ENCODE assay signal across 9 cellular contexts in genomic region chr20:19737025-19737424, GRCh38. TPM values are rescaled to one million over a fixed set of nuclear protein-coding genes. Genes with fewer than 3 reads are reported as not detected.
DNase-seq lines count a peak whose midpoint lies in the region; ATAC-seq and TF ChIP-seq lines count a peak whose summit lies in the region.
"Had no signal": no experiment of that assay in that cellular context is flagged by ENCODE, and none has a peak within 500 bp of the region (broad histone marks: within the 10 kb centered on the region; RNA-seq: fewer than 3 reads in every experiment).

No MANE protein-coding gene starts in this region.

- peak overlapping the region; percentile 32 for H3K4me2 ChIP-seq in HCT116 (ENCODE audit: low read length)

- CTCF ChIA-PET in HCT116 (lab: Charles Lee) = interaction anchor here (1.0 kb wide), 1 partner anchor 46 kb away, joined by 3 read pairs; no protein-coding TSS in a partner anchor

- no peak overlapping the region for H3K9ac ChIP-seq in HCT116 (ENCODE audit: low read length)

- no peak for TF ChIP-seq POLR2A in HCT116 (IDR thresholded peaks at IDR 0.05; ENCODE audit: borderline replicate concordance, extremely low read depth, insufficient read depth, insufficient read length)

- peak; percentile 29 for DNase-seq in AG09309 (ENCODE audit: low read depth)
- no peak for DNase-seq in HCT116 (ENCODE audit: low read depth, low spot score)
- peak; percentile 39 for DNase-seq in astrocyte of the spinal cord (ENCODE audit: low read depth, low spot score)
- DNase-seq in mucosa of descending colon = peak in 1 of 3 donors; percentile 60
- no peak for DNase-seq in caudate nucleus (lab: John Stamatoyannopoulos, UW)
- no peak for DNase-seq in NCI-H2029 treated with DMSO at 0.1 percent for 48 hours (lab: John Stamatoyannopoulos, UW)
- DNase-seq in iPS-NIHi11 (ENCODE audit: low spot score) = no peak

- no TSS peak for BruUV-seq in HCT116 (replicated peaks; lab: Mats Ljungman, UMichigan)

- TF ChIP-seq CTCF in AG09309 (IDR thresholded peaks at IDR 0.05; ENCODE audit: control insufficient read depth, insufficient read depth, low read depth, low read length, missing control alignments) (no peak), HCT116 (IDR thresholded peaks at IDR 0.05 in 2 of 3, conservative IDR thresholded peaks at IDR 0.05 in 1 of 3; ENCODE audit: borderline replicate concordance in 1 of 3, insufficient read depth in 1 of 3, low read depth in 2 of 3, low read length in 2 of 3) (no peak), astrocyte of the spinal cord (IDR thresholded peaks at IDR 0.05; ENCODE audit: low read depth, low read length) (no peak), mucosa of descending colon (IDR thresholded peaks at IDR 0.05) (no peak)

- H3K4me1 ChIP-seq in HCT116 (ENCODE audit: control insufficient read depth in 1 of 2, insufficient read depth in 2 of 2, low read length in 2 of 2) = peaks cover 4 to 34% of the 10 kb centered on the region in 2 experiments; a peak in 3 of 4 replicates
- H3K4me1 ChIP-seq in mucosa of descending colon (ENCODE audit: low read depth) = peaks cover 29% of the 10 kb centered on the region

- no peak for TF ChIP-seq RAD21 in HCT116 (IDR thresholded peaks at IDR 0.05; ENCODE audit: low read depth)

- in situ Hi-C loops in astrocyte of the spinal cord (cut with HindIII; ENCODE audit: low sequenced_read_pairs) = no loop called here

- POLR2A ChIA-PET in HCT116 (lab: Charles Lee) = no interaction called here

- peak overlapping the region; percentile 77 for H2AFZ ChIP-seq in HCT116 (ENCODE audit: low read depth, low read length, poor library complexity, severe bottlenecking)

- no peaks in the 10 kb centered on the region for H3K9me3 ChIP-seq in HCT116 (ENCODE audit: control insufficient read depth in 1 of 2, insufficient read depth in 1 of 2, low read depth in 1 of 2, low read length in 2 of 2)
- H3K9me3 ChIP-seq in mucosa of descending colon = no peaks in the 10 kb centered on the region

- no peaks in the 10 kb centered on the region for H3K9me2 ChIP-seq in HCT116 (ENCODE audit: insufficient read depth)

- H3K27me3 ChIP-seq in HCT116 (ENCODE audit: insufficient read depth, low read length) = no peaks in the 10 kb centered on the region

- H3K79me2 ChIP-seq in HCT116 (ENCODE audit: insufficient read depth, low read length) = no peaks in the 10 kb centered on the region

- intact Hi-C loops in HCT116 (cut with micrococcal nuclease) (no loop called here), mucosa of descending colon (cut with DNase I, micrococcal nuclease) (no loop called here)

- H3K36me3 ChIP-seq in HCT116 (ENCODE audit: control insufficient read depth in 1 of 2, insufficient read depth in 2 of 2, low read length in 2 of 2) (no peaks in the 10 kb centered on the region), mucosa of descending colon (ENCODE audit: low read depth) (no peaks in the 10 kb centered on the region)

- no peak; the same call in 1 of the 2 replicates for ATAC-seq in HCT116
- peak; percentile 95 for ATAC-seq in mucosa of descending colon
- no peak for ATAC-seq in HG03354 (IDR thresholded peaks at IDR 0.05; ENCODE audit: poor library complexity, severe bottlenecking, unreplicated experiment)

- H3K27ac ChIP-seq in HCT116 (ENCODE audit: low read depth, low read length) (no peak overlapping the region), caudate nucleus (ENCODE audit: low read depth, low read length) (no peak overlapping the region)

- no peaks in the 10 kb centered on the region for H4K20me1 ChIP-seq in HCT116 (ENCODE audit: insufficient read depth)

- no peak overlapping the region for H3K4me3 ChIP-seq in AG09309 (ENCODE audit: control insufficient read depth, low read depth, low read length)
- H3K4me3 ChIP-seq in HCT116 (replicated peaks in 1 of 2; ENCODE audit: low read depth in 1 of 2, low read length in 2 of 2) = no peak overlapping the region
- H3K4me3 ChIP-seq in astrocyte of the spinal cord (ENCODE audit: low read depth, low read length) = no peak overlapping the region
- no peak overlapping the region for H3K4me3 ChIP-seq in mucosa of descending colon

- RAD21 ChIA-PET in HCT116 (lab: Charles Lee; ENCODE audit: low non-redundant PET in 1 of 2, low total read pairs in 2 of 2, uncharacterized antibody in 2 of 2, unreplicated experiment in 2 of 2) = no interaction called here

TF ChIP-seq in HCT116, 20 proteins besides CTCF, POLR2A, EP300 and RAD21:
- TF ChIP-seq, protein P1, sequence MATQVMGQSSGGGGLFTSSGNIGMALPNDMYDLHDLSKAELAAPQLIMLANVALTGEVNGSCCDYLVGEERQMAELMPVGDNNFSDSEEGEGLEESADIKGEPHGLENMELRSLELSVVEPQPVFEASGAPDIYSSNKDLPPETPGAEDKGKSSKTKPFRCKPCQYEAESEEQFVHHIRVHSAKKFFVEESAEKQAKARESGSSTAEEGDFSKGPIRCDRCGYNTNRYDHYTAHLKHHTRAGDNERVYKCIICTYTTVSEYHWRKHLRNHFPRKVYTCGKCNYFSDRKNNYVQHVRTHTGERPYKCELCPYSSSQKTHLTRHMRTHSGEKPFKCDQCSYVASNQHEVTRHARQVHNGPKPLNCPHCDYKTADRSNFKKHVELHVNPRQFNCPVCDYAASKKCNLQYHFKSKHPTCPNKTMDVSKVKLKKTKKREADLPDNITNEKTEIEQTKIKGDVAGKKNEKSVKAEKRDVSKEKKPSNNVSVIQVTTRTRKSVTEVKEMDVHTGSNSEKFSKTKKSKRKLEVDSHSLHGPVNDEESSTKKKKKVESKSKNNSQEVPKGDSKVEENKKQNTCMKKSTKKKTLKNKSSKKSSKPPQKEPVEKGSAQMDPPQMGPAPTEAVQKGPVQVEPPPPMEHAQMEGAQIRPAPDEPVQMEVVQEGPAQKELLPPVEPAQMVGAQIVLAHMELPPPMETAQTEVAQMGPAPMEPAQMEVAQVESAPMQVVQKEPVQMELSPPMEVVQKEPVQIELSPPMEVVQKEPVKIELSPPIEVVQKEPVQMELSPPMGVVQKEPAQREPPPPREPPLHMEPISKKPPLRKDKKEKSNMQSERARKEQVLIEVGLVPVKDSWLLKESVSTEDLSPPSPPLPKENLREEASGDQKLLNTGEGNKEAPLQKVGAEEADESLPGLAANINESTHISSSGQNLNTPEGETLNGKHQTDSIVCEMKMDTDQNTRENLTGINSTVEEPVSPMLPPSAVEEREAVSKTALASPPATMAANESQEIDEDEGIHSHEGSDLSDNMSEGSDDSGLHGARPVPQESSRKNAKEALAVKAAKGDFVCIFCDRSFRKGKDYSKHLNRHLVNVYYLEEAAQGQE (IDR thresholded peaks at IDR 0.05; ENCODE audit: low read depth) = no peak
- TF ChIP-seq ZFX (IDR thresholded peaks at IDR 0.05) (no peak), EGR1 (IDR thresholded peaks at IDR 0.05; ENCODE audit: low read depth) (no peak), POLR2AphosphoS5 (IDR thresholded peaks at IDR 0.05; ENCODE audit: low read depth, low read length) (no peak), ELF1 (IDR thresholded peaks at IDR 0.05; ENCODE audit: borderline replicate concordance, low read depth) (no peak), YY1 (IDR thresholded peaks at IDR 0.05; ENCODE audit: extremely low read depth, insufficient replicate concordance, low read depth, low read length) (no peak), SRF (IDR thresholded peaks at IDR 0.05; ENCODE audit: low read depth) (no peak), EZH2phosphoT487 (IDR thresholded peaks at IDR 0.05; ENCODE audit: borderline replicate concordance) (no peak), FOSL1 (IDR thresholded peaks at IDR 0.05; ENCODE audit: low read depth) (peak; percentile 44; the same call in 1 of the 2 replicates), ATF3 (IDR thresholded peaks at IDR 0.05) (no peak), TCF7L2 (IDR thresholded peaks at IDR 0.05; ENCODE audit: borderline replicate concordance, extremely low read depth, insufficient read depth, insufficient read length) (no peak), CEBPB (IDR thresholded peaks at IDR 0.05; ENCODE audit: low read depth) (peak; percentile 61; the same call in 1 of the 2 replicates)

RNA-seq across cellular contexts. Expression of gene RIN2, which starts 21.0 kb away (rescaled TPM):
- total RNA-seq in HCT116 (2021; ENCODE audit: unreplicated experiment) (1.5 TPM), mucosa of descending colon (100 to 1,000 TPM in 1 of 3 donors, 10 to 100 TPM in 2; 73.1 to 127 (median 73.9) TPM)
- 0.37 and 0.53 TPM in 2 replicates for polyA plus RNA-seq in HCT116 (2012)
- total RNA-seq: T-helper 1 cell treated with Interleukin-12 subunit alpha and Interleukin-12 subunit beta and Interleukin-4 antibody, amounts not matched to agents 30 ng/mL and 1 ng/mL, for 36 hours had no signal

Comparison
In these comparisons a context has a peak if more than half of its experiments do, and no peak if none do; other contexts are left out.
1. DNase-seq: peak in AG09309 (single experiment) and astrocyte of the spinal cord (single experiment); none in HCT116 (single experiment), caudate nucleus (0 of 61), NCI-H2029 treated with DMSO at 0.1 percent for 48 hours (single experiment) and iPS-NIHi11 (single experiment).
2. RNA of gene RIN2, which starts 21.0 kb away (total RNA-seq): 73.1 to 127 TPM in mucosa of descending colon; 1.5 TPM in HCT116 (single experiment); every median in the first group is over 10 times any median in the second.